Comparison of ENCODE assay signal across 21 cellular contexts in the genomic region with DNA sequence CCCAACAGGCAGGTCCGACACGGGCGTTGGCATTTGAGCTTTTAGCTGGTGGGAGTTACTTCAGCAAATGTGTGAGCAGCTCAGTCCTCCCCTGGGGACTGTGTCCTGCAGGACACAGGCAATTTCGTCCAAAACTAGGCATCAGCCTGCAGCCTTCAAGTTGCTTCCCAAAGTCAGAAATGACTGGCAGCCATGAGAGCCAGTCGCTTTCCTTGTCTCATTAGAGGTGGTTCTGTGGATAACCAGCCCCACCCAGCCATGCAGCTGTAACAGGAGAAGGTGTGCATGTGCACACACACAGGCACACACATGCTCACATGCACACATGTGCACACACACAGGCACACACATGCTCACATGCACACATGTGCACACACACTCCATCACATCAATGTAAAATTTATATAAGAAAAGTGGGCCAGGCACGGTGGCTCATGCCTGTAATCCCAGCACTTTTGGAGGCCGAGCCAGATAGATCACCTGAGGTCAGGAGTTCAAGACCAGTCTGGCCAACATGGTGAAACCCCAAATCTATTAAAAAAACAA.
"Had no signal": no experiment of that assay in that cellular context is flagged by ENCODE, and none has a peak within 500 bp of the region (broad histone marks: within the 10 kb centered on the region; RNA-seq: fewer than 3 reads in every experiment).

No MANE protein-coding gene starts in this region.

- ATAC-seq: activated CD8-positive, alpha-beta T cell treated with anti-CD3 and anti-CD28 coated beads, Interleukin-2, amount 10 ng/mL, durations not matched to agents 7 days and 5 days; T-helper 17 cell; WTC11 had no signal

- H3K4me1 ChIP-seq: breast epithelium had no signal

- H3K4me3 ChIP-seq: breast epithelium had no signal

- H3K36me3 ChIP-seq: breast epithelium had no signal

- DNase-seq: activated CD4-positive, alpha-beta T cell treated with anti-CD3 and anti-CD28 coated beads for 48 hours; activated CD4-positive, alpha-beta T cell treated with anti-CD3 and anti-CD28 coated beads, Interleukin-2, amount 50 U/mL, for 4 hours; activated CD4-positive, CD25-positive, alpha-beta regulatory T cell treated with anti-CD3 and anti-CD28 coated beads, Interleukin-2, amount 50 U/mL, for 72 hours; activated CD8-positive, alpha-beta memory T cell treated with anti-CD3 and anti-CD28 coated beads, Interleukin-2, amount 50 U/mL, for 48 hours; activated CD8-positive, alpha-beta T cell treated with anti-CD3 and anti-CD28 coated beads, Interleukin-2, amount 10 ng/mL, durations not matched to agents 7 days and 5 days; activated naive CD4-positive, alpha-beta T cell; activated T-cell treated with anti-CD3 and anti-CD28 coated beads, Interleukin-2, amount 50 U/mL, for 1 hour; aorta; IMR-90; KG1; NCI-H1092 treated with DMSO at 0.1 percent for 48 hours; NCI-H1417 treated with DMSO at 0.1 percent for 48 hours; NCI-H1694; NCI-H2029; NCI-H446; NCI-H524; SHP77 treated with DMSO at 0.1 percent for 48 hours; T-helper 17 cell; T-helper 9 cell had no signal

- H3K9me3 ChIP-seq: breast epithelium had no signal

- H3K27ac ChIP-seq: breast epithelium had no signal
